18 cellular contexts compared by ENCODE assay signal in the genomic region with DNA sequence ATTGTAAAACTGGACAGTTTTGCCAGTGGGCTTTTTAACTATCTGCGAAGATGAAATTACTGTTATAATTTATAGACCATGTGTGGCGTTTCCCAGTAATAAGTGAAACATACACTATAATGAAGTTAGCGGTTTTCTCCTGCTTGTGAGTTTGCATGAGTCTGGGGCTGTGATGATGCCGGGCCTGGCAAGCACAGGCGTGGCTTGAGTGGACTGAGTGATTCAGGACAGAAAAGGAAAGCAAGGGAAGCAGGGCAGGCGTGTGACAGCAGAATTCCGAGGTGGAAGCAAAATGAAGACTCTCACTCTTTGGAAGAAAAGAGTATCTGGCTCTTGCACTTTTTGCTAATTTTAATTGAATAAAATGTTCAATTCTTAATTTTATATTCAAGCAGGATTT.
A peak's percentile ranks its signal among the peaks of the same experiment; 100 is the strongest.
DNase-seq lines count a peak whose midpoint lies in the region; ATAC-seq and TF ChIP-seq lines count a peak whose summit lies in the region.
"Had no signal": no experiment of that assay in that cellular context is flagged by ENCODE, and none has a peak within 500 bp of the region (broad histone marks: within the 10 kb centered on the region; RNA-seq: fewer than 3 reads in every experiment).

No MANE protein-coding gene starts in this region.

- peaks cover 23 to 82% (median 26%) of the 10 kb centered on the region in 3 experiments for H3K36me3 ChIP-seq in naive thymus-derived CD4-positive, alpha-beta T cell (ENCODE audit: control insufficient read depth in 2 of 3, insufficient read depth in 3 of 3, low read length in 3 of 3)
- H3K36me3 ChIP-seq in Peyer's patch = peaks cover 0 to 97% (median 0%) of the 10 kb centered on the region in 3 donors

- H3K27me3 ChIP-seq in naive thymus-derived CD4-positive, alpha-beta T cell (ENCODE audit: control insufficient read depth in 2 of 2, insufficient read depth in 2 of 2, low read length in 2 of 2) = no peaks in the 10 kb centered on the region
- no peaks in the 10 kb centered on the region for H3K27me3 ChIP-seq in Peyer's patch

- no peak overlapping the region for H3K27ac ChIP-seq in naive thymus-derived CD4-positive, alpha-beta T cell (ENCODE audit: low read depth, low read length)
- H3K27ac ChIP-seq in Peyer's patch = no peak overlapping the region

- no peak overlapping the region for H3K4me3 Mint-ChIP-seq in activated T-helper 17 cell treated with anti-CD3 and anti-CD28 coated beads, Interleukin-2, amount 50 U/mL, for 72 hours
- H3K4me3 Mint-ChIP-seq in naive thymus-derived CD4-positive, alpha-beta T cell = no peak overlapping the region
- H3K4me3 Mint-ChIP-seq in chondrocyte (ENCODE audit: unreplicated experiment) = no peak overlapping the region
- H3K4me3 Mint-ChIP-seq: B cell; CD4-positive, alpha-beta T cell; GM23338; HFFc6 had no signal

- H3K9me3 Mint-ChIP-seq in activated naive CD4-positive, alpha-beta T cell treated with anti-CD3 and anti-CD28 coated beads, Interleukin-2, amount 50 U/mL, for 72 hours = no peaks in the 10 kb centered on the region
- no peaks in the 10 kb centered on the region for H3K9me3 Mint-ChIP-seq in activated T-helper 17 cell treated with anti-CD3 and anti-CD28 coated beads, Interleukin-2, amount 50 U/mL, for 72 hours
- peaks cover 0 to 2% (median 0%) of the 10 kb centered on the region in 11 donors for H3K9me3 Mint-ChIP-seq in naive thymus-derived CD4-positive, alpha-beta T cell
- H3K9me3 Mint-ChIP-seq in chondrocyte (ENCODE audit: low read depth) = peaks cover 5% of the 10 kb centered on the region
- H3K9me3 Mint-ChIP-seq: CD4-positive, alpha-beta T cell; GM23338; HFFc6 had no signal

- intact Hi-C loops in naive thymus-derived CD4-positive, alpha-beta T cell (cut with micrococcal nuclease) = no loop called here

- no peak for TF ChIP-seq POLR2A in Peyer's patch (IDR thresholded peaks at IDR 0.05)

- TF ChIP-seq CTCF in Peyer's patch (IDR thresholded peaks at IDR 0.05) (no peak), chondrocyte (IDR thresholded peaks at IDR 0.05) (no peak)

- H3K36me3 Mint-ChIP-seq in activated naive CD4-positive, alpha-beta T cell treated with anti-CD3 and anti-CD28 coated beads, Interleukin-2, amount 50 U/mL, for 72 hours = peaks cover 12 to 41% of the 10 kb centered on the region in 2 donors
- peaks cover 100% of the 10 kb centered on the region for H3K36me3 Mint-ChIP-seq in activated T-helper 17 cell treated with anti-CD3 and anti-CD28 coated beads, Interleukin-2, amount 50 U/mL, for 72 hours (ENCODE audit: low read depth)
- H3K36me3 Mint-ChIP-seq in naive thymus-derived CD4-positive, alpha-beta T cell = peaks cover 19 to 68% (median 37%) of the 10 kb centered on the region in 5 donors
- peaks cover 49% of the 10 kb centered on the region for H3K36me3 Mint-ChIP-seq in chondrocyte (ENCODE audit: low read depth)

- no peak for ATAC-seq in activated naive CD4-positive, alpha-beta T cell treated with anti-CD3 and anti-CD28 coated beads, Interleukin-2, amount 50 U/mL, for 72 hours
- no peak for ATAC-seq in activated T-helper 17 cell treated with anti-CD3 and anti-CD28 coated beads, Interleukin-2, amount 50 U/mL, for 72 hours (replicated peaks)
- ATAC-seq in naive thymus-derived CD4-positive, alpha-beta T cell = no peak
- no peak for ATAC-seq in HG03520 (IDR thresholded peaks at IDR 0.05; ENCODE audit: unreplicated experiment)
- ATAC-seq: GM12878, GM23338, HepG2 had no signal

- H3K9me3 ChIP-seq in naive thymus-derived CD4-positive, alpha-beta T cell (ENCODE audit: control insufficient read depth in 2 of 3, low read length in 3 of 3) = no peaks in the 10 kb centered on the region
- H3K9me3 ChIP-seq in Peyer's patch = no peaks in the 10 kb centered on the region
- H3K9me3 ChIP-seq: HAP-1 had no signal

- peaks cover 4% of the 10 kb centered on the region for H3K4me1 Mint-ChIP-seq in activated T-helper 17 cell treated with anti-CD3 and anti-CD28 coated beads, Interleukin-2, amount 50 U/mL, for 72 hours
- peaks cover 0 to 6% (median 0%) of the 10 kb centered on the region in 7 donors for H3K4me1 Mint-ChIP-seq in naive thymus-derived CD4-positive, alpha-beta T cell
- no peaks in the 10 kb centered on the region for H3K4me1 Mint-ChIP-seq in chondrocyte (ENCODE audit: low read depth)
- H3K4me1 Mint-ChIP-seq: B cell, GM23338 had no signal

- no peak for DNase-seq in activated naive CD4-positive, alpha-beta T cell treated with anti-CD3 and anti-CD28 coated beads, Interleukin-2, amount 50 U/mL, for 72 hours (ENCODE audit: low spot score in 2 of 2)
- DNase-seq in activated naive CD4-positive, alpha-beta T cell treated with anti-CD3 and anti-CD28 coated beads, Interleukin-2, amount 50 U/mL, for 16 hours = no peak
- DNase-seq in naive thymus-derived CD4-positive, alpha-beta T cell = no peak
- DNase-seq in Peyer's patch (no peak), chondrocyte (ENCODE audit: low spot score) (no peak)
- DNase-seq: C1 segment of cervical spinal cord; Calu3; CD4-positive, alpha-beta T cell; DMS 273 treated with DMSO at 0.1 percent for 48 hours; DMS79; HFFc6 had no signal

- H3K4me3 ChIP-seq in naive thymus-derived CD4-positive, alpha-beta T cell (ENCODE audit: low read length) = no peak overlapping the region
- no peak overlapping the region for H3K4me3 ChIP-seq in Peyer's patch
- H3K4me3 ChIP-seq: GM12878, GM23338, HAP-1 had no signal

- peak overlapping the region; percentile 35 to 85 for H3K27ac Mint-ChIP-seq in activated naive CD4-positive, alpha-beta T cell treated with anti-CD3 and anti-CD28 coated beads, Interleukin-2, amount 50 U/mL, for 72 hours
- peak overlapping the region; percentile 65 for H3K27ac Mint-ChIP-seq in activated T-helper 17 cell treated with anti-CD3 and anti-CD28 coated beads, Interleukin-2, amount 50 U/mL, for 72 hours
- H3K27ac Mint-ChIP-seq in naive thymus-derived CD4-positive, alpha-beta T cell = peak overlapping the region in 5 of 9 donors; percentile 3 to 72 (median 34)
- no peak overlapping the region for H3K27ac Mint-ChIP-seq in chondrocyte (ENCODE audit: unreplicated experiment)
- H3K27ac Mint-ChIP-seq: B cell; CD4-positive, alpha-beta T cell; GM23338; HFFc6 had no signal

- H3K27me3 Mint-ChIP-seq in activated T-helper 17 cell treated with anti-CD3 and anti-CD28 coated beads, Interleukin-2, amount 50 U/mL, for 72 hours = no peaks in the 10 kb centered on the region
- H3K27me3 Mint-ChIP-seq in naive thymus-derived CD4-positive, alpha-beta T cell = no peaks in the 10 kb centered on the region
- no peaks in the 10 kb centered on the region for H3K27me3 Mint-ChIP-seq in chondrocyte (ENCODE audit: low read depth)
- H3K27me3 Mint-ChIP-seq: B cell; CD4-positive, alpha-beta T cell had no signal

- POLR2A ChIA-PET in naive thymus-derived CD4-positive, alpha-beta T cell (lab: Charles Lee) = no interaction called here

- no peaks in the 10 kb centered on the region for H3K4me1 ChIP-seq in naive thymus-derived CD4-positive, alpha-beta T cell (ENCODE audit: control insufficient read depth in 2 of 2, insufficient read depth in 2 of 2, low read length in 2 of 2)
- no peaks in the 10 kb centered on the region for H3K4me1 ChIP-seq in Peyer's patch
- H3K4me1 ChIP-seq: HAP-1 had no signal

- CTCF ChIA-PET in naive thymus-derived CD4-positive, alpha-beta T cell (lab: Charles Lee) = no interaction called here
